In the genomic region with DNA sequence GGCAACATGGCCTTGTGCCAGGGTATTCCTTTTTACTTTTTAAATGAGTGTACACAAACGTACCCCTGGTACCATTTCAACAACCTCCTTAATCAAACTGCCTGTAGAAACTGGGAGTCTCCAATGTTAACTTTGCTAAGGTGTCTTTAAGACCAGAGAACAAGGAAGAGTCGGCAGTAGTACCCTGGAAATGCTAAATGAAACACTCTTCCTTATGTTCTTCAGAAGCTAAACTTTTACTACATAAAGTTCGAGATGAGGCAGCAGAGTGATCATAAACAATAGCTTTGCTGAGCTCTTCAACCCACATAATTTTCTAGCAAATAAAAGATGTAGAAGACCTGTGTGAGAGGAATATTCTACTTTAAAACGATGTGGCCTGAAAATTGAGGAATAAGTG, we compare ENCODE assay signal across 8 cellular contexts.
"Had no signal": no experiment of that assay in that cellular context is flagged by ENCODE, and none has a peak within 500 bp of the region (broad histone marks: within the 10 kb centered on the region; RNA-seq: fewer than 3 reads in every experiment).

No MANE protein-coding gene starts in this region.

- DNase-seq: GDM1, GF-D8 had no signal

- ATAC-seq: GM12878 had no signal

- FAIRE-seq: G401.6, GM12878, GM12891, GM12892, GM18507, GM19239 had no signal

- H3K4me3 ChIP-seq: GM12878 had no signal
